Comparison of ENCODE assay signal across 9 cellular contexts in the genomic region with DNA sequence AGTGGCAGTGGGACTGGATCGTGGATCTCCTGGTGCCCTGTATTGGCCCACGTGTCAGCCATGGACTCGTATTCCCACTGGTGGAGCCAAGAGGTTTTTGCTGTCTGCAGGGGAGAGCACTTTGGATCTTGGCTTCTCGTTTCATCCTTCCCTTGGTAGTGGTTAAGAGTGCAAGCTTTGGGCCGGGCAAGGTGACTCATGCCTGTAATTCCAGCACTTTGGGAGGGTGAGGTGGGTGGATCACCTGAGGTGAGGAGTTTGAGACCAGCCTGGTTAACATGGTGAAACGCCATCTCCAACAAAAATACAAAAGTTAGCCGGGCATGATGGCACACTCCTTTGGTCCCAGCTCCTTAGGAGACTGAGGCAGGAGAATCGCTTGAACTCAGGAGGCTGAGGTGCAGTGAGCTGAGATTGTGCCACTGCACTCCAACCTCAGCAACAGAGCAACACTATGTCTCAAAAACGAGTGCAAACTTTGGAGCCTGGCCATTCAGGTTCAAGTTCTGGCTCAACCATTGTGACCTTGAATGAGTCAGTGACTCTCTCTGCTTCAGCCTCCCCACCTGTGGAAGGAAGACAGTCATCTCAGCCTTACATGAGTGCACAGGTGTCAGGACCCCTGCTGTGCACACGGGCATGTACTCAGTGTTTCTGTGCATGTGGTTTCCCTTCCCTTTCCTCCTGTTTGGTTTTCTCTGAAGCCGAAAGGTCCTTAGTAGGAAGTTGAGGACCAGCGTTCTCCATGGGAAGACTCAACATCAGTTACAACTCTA. TPM values are rescaled to one million over a fixed set of nuclear protein-coding genes. Genes with fewer than 3 reads are reported as not detected.
DNase-seq lines count a peak whose midpoint lies in the region; ATAC-seq and TF ChIP-seq lines count a peak whose summit lies in the region.
"Had no signal": no experiment of that assay in that cellular context is flagged by ENCODE, and none has a peak within 500 bp of the region (broad histone marks: within the 10 kb centered on the region; RNA-seq: fewer than 3 reads in every experiment).

No MANE protein-coding gene starts in this region.

- H3K4me1 Mint-ChIP-seq in dendritic cell treated with granulocyte-macrophage colony-stimulating factor and Interleukin-4, amounts not matched to agents 40 ng/mL and 50 ng/mL, for 4 days (ENCODE audit: low read depth) = peaks cover 74% of the 10 kb centered on the region
- H3K4me1 Mint-ChIP-seq in endothelial cell (ENCODE audit: unreplicated experiment) = no peaks in the 10 kb centered on the region
- H3K4me1 Mint-ChIP-seq in HFFc6 (ENCODE audit: low read depth) = no peaks in the 10 kb centered on the region

- ATAC-seq in GM18505 (IDR thresholded peaks at IDR 0.05; ENCODE audit: unreplicated experiment) (peak; percentile 60), GM21381 (IDR thresholded peaks at IDR 0.05; ENCODE audit: unreplicated experiment) (peak; percentile 54), HG03139 (IDR thresholded peaks at IDR 0.05; ENCODE audit: unreplicated experiment) (peak; percentile 69)

- peak overlapping the region; percentile 79 for H3K27ac Mint-ChIP-seq in dendritic cell treated with granulocyte-macrophage colony-stimulating factor and Interleukin-4, amounts not matched to agents 40 ng/mL and 50 ng/mL, for 4 days
- no peak overlapping the region for H3K27ac Mint-ChIP-seq in endothelial cell (ENCODE audit: unreplicated experiment)
- H3K27ac Mint-ChIP-seq in HFFc6 = no peak overlapping the region
- H3K27ac Mint-ChIP-seq: activated naive CD8-positive, alpha-beta T cell treated with anti-CD3 and anti-CD28 coated beads, Interleukin-2, amount 10 ng/mL, durations not matched to agents 7 days and 5 days had no signal

- no peaks in the 10 kb centered on the region for H3K27me3 Mint-ChIP-seq in dendritic cell treated with granulocyte-macrophage colony-stimulating factor and Interleukin-4, amounts not matched to agents 40 ng/mL and 50 ng/mL, for 4 days
- H3K27me3 Mint-ChIP-seq in endothelial cell (ENCODE audit: unreplicated experiment) (peaks cover 2% of the 10 kb centered on the region), HFFc6 (ENCODE audit: insufficient read depth) (peaks cover 20% of the 10 kb centered on the region)

- peak; percentile 43 for TF ChIP-seq POLR2A in GM18505 (IDR thresholded peaks at IDR 0.05; ENCODE audit: borderline replicate concordance, extremely low read depth, insufficient read depth, insufficient read length)

- H3K9me3 Mint-ChIP-seq in dendritic cell treated with granulocyte-macrophage colony-stimulating factor and Interleukin-4, amounts not matched to agents 40 ng/mL and 50 ng/mL, for 4 days = no peaks in the 10 kb centered on the region
- H3K9me3 Mint-ChIP-seq in endothelial cell (ENCODE audit: unreplicated experiment) = no peaks in the 10 kb centered on the region
- no peaks in the 10 kb centered on the region for H3K9me3 Mint-ChIP-seq in HFFc6
- H3K9me3 Mint-ChIP-seq: activated naive CD8-positive, alpha-beta T cell treated with anti-CD3 and anti-CD28 coated beads, Interleukin-2, amount 10 ng/mL, durations not matched to agents 7 days and 5 days had no signal

- TF ChIP-seq CTCF in endothelial cell (IDR thresholded peaks at IDR 0.05; ENCODE audit: unreplicated experiment) (no peak), HFFc6 (IDR thresholded peaks at IDR 0.05) (no peak)

- intact Hi-C loops in dendritic cell treated with granulocyte-macrophage colony-stimulating factor and Interleukin-4, amounts not matched to agents 40 ng/mL and 50 ng/mL, for 4 days (cut with micrococcal nuclease) = loop anchor here (5.0 to 10.0 kb wide), 2 partner anchors 39 to 92 kb away; no protein-coding TSS in a partner anchor

- no peak overlapping the region for H3K4me3 Mint-ChIP-seq in dendritic cell treated with granulocyte-macrophage colony-stimulating factor and Interleukin-4, amounts not matched to agents 40 ng/mL and 50 ng/mL, for 4 days
- H3K4me3 Mint-ChIP-seq in endothelial cell (ENCODE audit: unreplicated experiment) (no peak overlapping the region), HFFc6 (no peak overlapping the region)
- H3K4me3 Mint-ChIP-seq: activated naive CD8-positive, alpha-beta T cell treated with anti-CD3 and anti-CD28 coated beads, Interleukin-2, amount 10 ng/mL, durations not matched to agents 7 days and 5 days had no signal

- peaks cover 22% of the 10 kb centered on the region for H3K36me3 Mint-ChIP-seq in dendritic cell treated with granulocyte-macrophage colony-stimulating factor and Interleukin-4, amounts not matched to agents 40 ng/mL and 50 ng/mL, for 4 days (ENCODE audit: low read depth)
- peaks cover 7% of the 10 kb centered on the region for H3K36me3 Mint-ChIP-seq in endothelial cell (ENCODE audit: low read depth, unreplicated experiment)
- no peaks in the 10 kb centered on the region for H3K36me3 Mint-ChIP-seq in HFFc6 (ENCODE audit: low read depth)
- H3K36me3 Mint-ChIP-seq: activated naive CD8-positive, alpha-beta T cell treated with anti-CD3 and anti-CD28 coated beads, Interleukin-2, amount 10 ng/mL, durations not matched to agents 7 days and 5 days had no signal

- no peak for DNase-seq in KG1 (lab: John Stamatoyannopoulos, UW)
- no peak for DNase-seq in endothelial cell (ENCODE audit: low spot score)
- DNase-seq in HFFc6 = no peak
- no peak for DNase-seq in NK-92 treated with Interleukin-12 subunit alpha and Interleukin-12 subunit beta, amount 100 ng/mL, for 24 hours (lab: John Stamatoyannopoulos, UW)
- DNase-seq: activated naive CD8-positive, alpha-beta T cell treated with anti-CD3 and anti-CD28 coated beads, Interleukin-2, amount 10 ng/mL, durations not matched to agents 7 days and 5 days had no signal

RNA-seq across cellular contexts. Expression of gene PLCG2, which starts 57.4 kb away (rescaled TPM):
- 103 TPM for total RNA-seq in endothelial cell (ENCODE audit: unreplicated experiment)
- total RNA-seq in HFFc6 (2021; fragmentation: NEBNext Ultra II Directional; extraction: Animal tissue kit (Norgen Biotek cat#: 25700)) = under 1 TPM; 0.14 to 0.61 (median 0.27) TPM

Comparison
In these comparisons a context has a peak if more than half of its experiments do, and no peak if none do; other contexts are left out.
1. RNA of gene PLCG2, which starts 57.4 kb away (total RNA-seq): 103 TPM in endothelial cell (single experiment); 0.14 to 0.61 TPM in HFFc6; every median in the first group is over 10 times any median in the second.
2. Peak in every context shown above with its lines, with median percentiles within 50 percentile points of each other: ATAC-seq.